ENCODE assay signal across 18 cellular contexts in genomic region chr4:55381502-55381901, GRCh38.
"Had no signal": no experiment of that assay in that cellular context is flagged by ENCODE, and none has a peak within 500 bp of the region (broad histone marks: within the 10 kb centered on the region; RNA-seq: fewer than 3 reads in every experiment).

No MANE protein-coding gene starts in this region.

- H3K4me3 ChIP-seq: esophagus squamous epithelium, left ventricle myocardium inferior, lower lobe of right lung, smooth muscle cell, suprapubic skin, tibial artery, upper lobe of left lung, uterus had no signal

- H3K9me3 ChIP-seq: esophagus squamous epithelium, left ventricle myocardium inferior, lower lobe of right lung, suprapubic skin, tibial artery, upper lobe of left lung, uterus had no signal

- DNase-seq: esophagus squamous epithelium; foreskin fibroblast; immature natural killer cell; kidney; left cardiac atrium; left ventricle myocardium inferior; lower lobe of right lung; naive B cell; nephron progenitor cell; posterior cingulate gyrus; stimulated activated CD4-positive, alpha-beta T cell treated with anti-CD3 and anti-CD28 coated beads, Interleukin-2, amount 100 ng/mL, for 48 hours; stimulated activated naive CD4-positive, alpha-beta T cell treated with Interleukin-2 at 50 U/mL for 16 hours; tibial artery; upper lobe of left lung; uterus had no signal

- H3K36me3 ChIP-seq: esophagus squamous epithelium, left ventricle myocardium inferior, lower lobe of right lung, suprapubic skin, tibial artery, upper lobe of left lung, uterus had no signal

- H3K27ac ChIP-seq: esophagus squamous epithelium, left ventricle myocardium inferior, lower lobe of right lung, suprapubic skin, tibial artery, upper lobe of left lung, uterus had no signal

- H3K27me3 ChIP-seq: esophagus squamous epithelium, suprapubic skin, tibial artery, upper lobe of left lung, uterus had no signal

- H3K4me2 ChIP-seq: smooth muscle cell had no signal

- FAIRE-seq: colon, kidney had no signal

- H3K4me1 ChIP-seq: left ventricle myocardium inferior, tibial artery, uterus had no signal
